Comparison of ENCODE assay signal across 10 cellular contexts in the genomic region with DNA sequence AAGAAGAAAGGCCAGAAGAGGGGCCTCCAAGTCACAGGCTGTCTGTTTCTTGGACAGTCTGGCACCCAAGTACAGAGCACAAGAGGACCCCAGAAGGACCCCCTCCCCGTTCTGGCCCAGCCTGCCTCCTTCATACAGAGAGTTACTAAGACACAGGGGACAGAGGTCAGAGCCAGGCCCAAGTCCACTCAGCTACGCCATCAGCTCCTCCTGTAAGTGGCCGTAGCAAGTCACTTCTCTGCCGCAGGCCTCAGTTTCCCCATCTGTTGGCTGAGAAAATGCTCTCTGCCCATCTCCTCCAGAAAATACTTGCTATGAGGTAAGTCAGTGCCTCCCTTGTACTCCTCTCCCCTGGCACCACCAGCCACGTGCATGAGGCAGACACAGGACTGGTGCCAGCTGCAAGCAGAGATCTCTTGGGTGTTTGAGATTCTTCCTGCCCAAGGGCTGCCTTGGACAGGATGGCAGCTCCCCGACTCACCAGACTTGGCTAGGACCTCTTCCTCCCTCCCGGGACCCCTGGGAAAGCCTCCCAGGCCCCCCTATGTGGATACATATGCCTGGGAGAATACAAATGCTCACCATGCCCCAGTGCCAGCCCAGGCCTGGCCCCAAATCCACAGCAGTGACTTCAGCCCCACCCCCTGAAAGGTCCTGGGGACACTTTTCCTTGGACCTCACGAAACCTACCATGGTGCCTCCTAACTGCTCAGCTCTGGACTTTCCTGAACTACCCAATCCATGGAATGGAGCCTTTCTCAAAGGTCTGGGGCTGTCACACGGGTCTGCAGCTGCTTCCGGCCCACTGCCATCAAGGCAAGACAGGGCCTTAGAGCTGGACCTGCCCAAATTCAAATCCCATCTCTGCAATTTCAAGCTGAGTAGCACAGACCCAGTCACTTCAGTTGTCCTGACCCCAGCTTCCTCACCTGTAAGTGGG. TPM values are rescaled to one million over a fixed set of nuclear protein-coding genes. Genes with fewer than 3 reads are reported as not detected.
DNase-seq lines count a peak whose midpoint lies in the region; ATAC-seq and TF ChIP-seq lines count a peak whose summit lies in the region.
"Had no signal": no experiment of that assay in that cellular context is flagged by ENCODE, and none has a peak within 500 bp of the region (broad histone marks: within the 10 kb centered on the region; RNA-seq: fewer than 3 reads in every experiment).

No MANE protein-coding gene starts in this region.

- peak overlapping the region; percentile 94 to 95 for H3K27ac Mint-ChIP-seq in activated naive CD4-positive, alpha-beta T cell treated with anti-CD3 and anti-CD28 coated beads, Interleukin-2, amount 50 U/mL, for 72 hours

- H3K27ac ChIP-seq in testis, result peak overlapping the region; percentile 37 to 65

- peaks cover 68% of the 10 kb centered on the region for H3K4me1 ChIP-seq in testis

- H3K27me3 ChIP-seq in testis, result no peaks in the 10 kb centered on the region

- in situ Hi-C loops in GM13977 (cut with MboI; ENCODE audit: low pct_unique_long_range_greater_than_20kb, low sequenced_read_pairs, unreplicated experiment), result no loop called here

- no peak overlapping the region for H3K4me3 ChIP-seq in testis

- no peak for ATAC-seq in activated naive CD4-positive, alpha-beta T cell treated with anti-CD3 and anti-CD28 coated beads, Interleukin-2, amount 50 U/mL, for 72 hours
- no peak for ATAC-seq in GM18498 (IDR thresholded peaks at IDR 0.05; ENCODE audit: unreplicated experiment)

- WGBS in testis, 2 donors, result 65% methylated on average over 7 to 10 of the region's 10 CpGs

- H3K9me3 Mint-ChIP-seq in activated naive CD4-positive, alpha-beta T cell treated with anti-CD3 and anti-CD28 coated beads, Interleukin-2, amount 50 U/mL, for 72 hours, result no peaks in the 10 kb centered on the region

- H3K9me3 ChIP-seq in testis, result no peaks in the 10 kb centered on the region

- H3K36me3 ChIP-seq in testis (ENCODE audit: low read depth, missing control alignments), result no peaks in the 10 kb centered on the region

- intact Hi-C loops in testis (cut with DNase I; ENCODE audit: low total_unique reads), result no loop called here

- peaks cover 28 to 38% of the 10 kb centered on the region in 2 donors for H3K36me3 Mint-ChIP-seq in activated naive CD4-positive, alpha-beta T cell treated with anti-CD3 and anti-CD28 coated beads, Interleukin-2, amount 50 U/mL, for 72 hours

- no peak for TF ChIP-seq POLR2A in testis (IDR thresholded peaks at IDR 0.05)

- TF ChIP-seq CTCF in testis (IDR thresholded peaks at IDR 0.05) (no peak), GM13977 (IDR thresholded peaks at IDR 0.05; ENCODE audit: extremely low read depth, insufficient read depth, missing control alignments) (no peak)

- DNase-seq in activated T-cell treated with anti-CD3 and anti-CD28 coated beads, Interleukin-2, amount 50 U/mL, for 1 hour, result peak; percentile 36
- no peak for DNase-seq in activated T-cell treated with anti-CD3 and anti-CD28 coated beads for 4 hours
- no peak for DNase-seq in activated naive CD4-positive, alpha-beta T cell treated with anti-CD3 and anti-CD28 coated beads, Interleukin-2, amount 50 U/mL, for 72 hours (ENCODE audit: low spot score in 2 of 2)
- peak; percentile 72 for DNase-seq in medulla oblongata (ENCODE audit: extremely low spot score)
- DNase-seq in testis, result no peak
- DNase-seq in GM13977 (ENCODE audit: low spot score), result no peak
- DNase-seq in GOT3 (lab: John Stamatoyannopoulos, UW), result no peak
- DNase-seq: stimulated activated CD4-positive, alpha-beta T cell treated with anti-CD3 and anti-CD28 coated beads, Interleukin-12 subunit alpha, Interleukin-12 subunit beta, amount 100 ng/mL, for 4 hours; SW 1271 had no signal

RNA-seq across cellular contexts. Expression of a gene that starts 5.1 kb away (rescaled TPM):
- total RNA-seq in activated naive CD4-positive, alpha-beta T cell treated with anti-CD3 and anti-CD28 coated beads, Interleukin-2, amount 50 U/mL, for 72 hours, result 10 to 100 TPM; 63.1 to 96.5 TPM
- 100 to 1,000 TPM; 119 to 129 TPM for total RNA-seq in testis
- polyA plus RNA-seq in testis (ENCODE audit: insufficient read depth, low read depth, low replicate concordance), result 75.7 TPM

RNA-seq across cellular contexts. Expression of a gene that starts 38.0 kb away (rescaled TPM):
- 10 to 100 TPM; 26.0 to 49.8 TPM for total RNA-seq in activated naive CD4-positive, alpha-beta T cell treated with anti-CD3 and anti-CD28 coated beads, Interleukin-2, amount 50 U/mL, for 72 hours
- total RNA-seq in testis, result 10 to 100 TPM; 33.5 to 36.4 TPM
- polyA plus RNA-seq in testis (ENCODE audit: insufficient read depth, low read depth, low replicate concordance), result 46.6 TPM

RNA-seq across cellular contexts. Expression of a gene that starts 45.1 kb away (rescaled TPM):
- total RNA-seq in activated naive CD4-positive, alpha-beta T cell treated with anti-CD3 and anti-CD28 coated beads, Interleukin-2, amount 50 U/mL, for 72 hours, result 1 to 10 TPM; 4.0 to 6.8 TPM
- total RNA-seq in testis, result 10 to 100 TPM in 1 of 2 donors, 1 to 10 TPM in 1; 8.4 to 10.2 TPM
- 3.9 TPM for polyA plus RNA-seq in testis (ENCODE audit: insufficient read depth, low read depth, low replicate concordance)

RNA-seq across cellular contexts. Expression of a gene that starts 58.8 kb away (rescaled TPM):
- total RNA-seq in activated naive CD4-positive, alpha-beta T cell treated with anti-CD3 and anti-CD28 coated beads, Interleukin-2, amount 50 U/mL, for 72 hours, result 10 to 100 TPM; 24.5 to 43.2 TPM
- 10 to 100 TPM; 18.8 to 24.7 TPM for total RNA-seq in testis
- polyA plus RNA-seq in testis (ENCODE audit: insufficient read depth, low read depth, low replicate concordance), result 10.3 TPM

Comparison
In these comparisons a context has a peak if more than half of its experiments do, and no peak if none do; other contexts are left out.
1. DNase-seq: peak in activated T-cell treated with anti-CD3 and anti-CD28 coated beads, Interleukin-2, amount 50 U/mL, for 1 hour (single experiment) and medulla oblongata (single experiment); none in activated T-cell treated with anti-CD3 and anti-CD28 coated beads for 4 hours (single experiment), activated naive CD4-positive, alpha-beta T cell treated with anti-CD3 and anti-CD28 coated beads, Interleukin-2, amount 50 U/mL, for 72 hours (0 of 2), testis (single experiment), GM13977 (single experiment) and GOT3 (single experiment).